In genomic region chr13:99542788-99543406, GRCh38 we compare ENCODE assay signal across 9 cellular contexts. TPM values are rescaled to one million over a fixed set of nuclear protein-coding genes. Genes with fewer than 3 reads are reported as not detected.
DNase-seq lines count a peak whose midpoint lies in the region; ATAC-seq and TF ChIP-seq lines count a peak whose summit lies in the region.
"Had no signal": no experiment of that assay in that cellular context is flagged by ENCODE, and none has a peak within 500 bp of the region (broad histone marks: within the 10 kb centered on the region; RNA-seq: fewer than 3 reads in every experiment).

No MANE protein-coding gene starts in this region.

- no peaks in the 10 kb centered on the region for H3K27me3 Mint-ChIP-seq in activated T-helper 17 cell treated with anti-CD3 and anti-CD28 coated beads, Interleukin-2, amount 50 U/mL, for 72 hours

- peaks cover 99% of the 10 kb centered on the region for H3K36me3 Mint-ChIP-seq in activated T-helper 17 cell treated with anti-CD3 and anti-CD28 coated beads, Interleukin-2, amount 50 U/mL, for 72 hours (ENCODE audit: low read depth)

- H3K4me3 ChIP-seq in brain microvascular endothelial cell (ENCODE audit: low read depth, low read length) = no peak overlapping the region
- H3K4me3 ChIP-seq: SJSA1 had no signal

- peak overlapping the region; percentile 33 for H3K27ac Mint-ChIP-seq in activated T-helper 17 cell treated with anti-CD3 and anti-CD28 coated beads, Interleukin-2, amount 50 U/mL, for 72 hours

- H3K4me3 Mint-ChIP-seq in activated T-helper 17 cell treated with anti-CD3 and anti-CD28 coated beads, Interleukin-2, amount 50 U/mL, for 72 hours = peak overlapping the region; percentile 61

- no peaks in the 10 kb centered on the region for H3K27me3 ChIP-seq in brain microvascular endothelial cell (replicated peaks)
- H3K27me3 ChIP-seq: SJSA1 had no signal

- TF ChIP-seq CTCF in brain microvascular endothelial cell (IDR thresholded peaks at IDR 0.05; ENCODE audit: low read depth, low read length, missing control alignments) (no peak), omental fat pad (IDR thresholded peaks at IDR 0.05) (no peak)

- no peaks in the 10 kb centered on the region for H3K9me3 Mint-ChIP-seq in activated T-helper 17 cell treated with anti-CD3 and anti-CD28 coated beads, Interleukin-2, amount 50 U/mL, for 72 hours

- DNase-seq in activated T-cell treated with anti-CD3 and anti-CD28 coated beads for 48 hours (ENCODE audit: low read depth) = peak; percentile 32
- no peak for DNase-seq in activated T-cell treated with anti-CD3 and anti-CD28 coated beads, Interleukin-2, amount 50 U/mL, for 1 hour
- peak; percentile 11 to 32 (median 31) for DNase-seq in stimulated activated CD4-positive, alpha-beta T cell treated with anti-CD3 and anti-CD28 coated beads, TNF-alpha, amount 100 ng/mL, for 48 hours (ENCODE audit: low read depth in 3 of 3)
- no peak for DNase-seq in NCI-H1930 (lab: John Stamatoyannopoulos, UW)
- DNase-seq in brain microvascular endothelial cell = no peak
- DNase-seq in omental fat pad (ENCODE audit: low spot score) = no peak

- ATAC-seq in HG03064 (IDR thresholded peaks at IDR 0.05; ENCODE audit: low read depth, unreplicated experiment) = peak; percentile 98
- peak; percentile 95 for ATAC-seq in activated T-helper 17 cell treated with anti-CD3 and anti-CD28 coated beads, Interleukin-2, amount 50 U/mL, for 72 hours (replicated peaks)
- no peak for ATAC-seq in omental fat pad (ENCODE audit: low FRiP score)

- in situ Hi-C loops in brain microvascular endothelial cell (cut with HindIII; ENCODE audit: low pct_ligation_motif_present, low sequenced_read_pairs) = no loop called here

- peaks cover 34% of the 10 kb centered on the region for H3K4me1 Mint-ChIP-seq in activated T-helper 17 cell treated with anti-CD3 and anti-CD28 coated beads, Interleukin-2, amount 50 U/mL, for 72 hours

- peaks cover 13% of the 10 kb centered on the region for H3K36me3 ChIP-seq in brain microvascular endothelial cell (replicated peaks)

- H3K27ac ChIP-seq in brain microvascular endothelial cell = no peak overlapping the region
- H3K27ac ChIP-seq: SJSA1 had no signal

RNA-seq across cellular contexts. Expression of gene TM9SF2, which starts 41.6 kb away (rescaled TPM):
- total RNA-seq in activated T-helper 17 cell treated with anti-CD3 and anti-CD28 coated beads, Interleukin-2, amount 50 U/mL, for 72 hours = 10 to 100 TPM; 50.6 to 97.3 TPM
- 10 to 100 TPM; 72.1 to 92.0 (median 88.4) TPM for total RNA-seq in omental fat pad

Comparison
In these comparisons a context has a peak if more than half of its experiments do, and no peak if none do; other contexts are left out.
1. DNase-seq: peak in activated T-cell treated with anti-CD3 and anti-CD28 coated beads for 48 hours (single experiment) and stimulated activated CD4-positive, alpha-beta T cell treated with anti-CD3 and anti-CD28 coated beads, TNF-alpha, amount 100 ng/mL, for 48 hours (3 of 3); none in activated T-cell treated with anti-CD3 and anti-CD28 coated beads, Interleukin-2, amount 50 U/mL, for 1 hour (single experiment), NCI-H1930 (0 of 2), brain microvascular endothelial cell (single experiment) and omental fat pad (single experiment).